ENCODE assay signal across 23 cellular contexts in genomic region chr11:28011813-28012212, GRCh38.
DNase-seq lines count a peak whose midpoint lies in the region; ATAC-seq, FAIRE-seq and TF ChIP-seq lines count a peak whose summit lies in the region.
"Had no signal": no experiment of that assay in that cellular context is flagged by ENCODE, and none has a peak within 500 bp of the region (broad histone marks: within the 10 kb centered on the region; RNA-seq: fewer than 3 reads in every experiment).

No MANE protein-coding gene starts in this region.

- TF ChIP-seq POLR2A in A549 (IDR thresholded peaks at IDR 0.05; ENCODE audit: low read length): no peak

- CTCF ChIA-PET in A549 (lab: Yijun Ruan, JAX): no interaction called here

- TF ChIP-seq CTCF in A549 (IDR thresholded peaks at IDR 0.05) (no peak), nephron progenitor cell (IDR thresholded peaks at IDR 0.05) (no peak)

- no peak overlapping the region for H3K27ac ChIP-seq in A549
- H3K27ac ChIP-seq: BLaER1 treated with 17β-estradiol and CSF1 and Interleukin-3, amounts not matched to agents 10 nM and 100 nM; GM23248; HL-60 had no signal

- intact Hi-C loops in cardiac septum (cut with DNase I): no loop called here

- no peak overlapping the region for H3K4me3 Mint-ChIP-seq in nephron progenitor cell
- H3K4me3 Mint-ChIP-seq: B cell; CD4-positive, CD25-positive, alpha-beta regulatory T cell; CD8-positive, alpha-beta memory T cell; IgD-negative memory B cell had no signal

- no peak overlapping the region for H3K4me3 ChIP-seq in A549
- H3K4me3 ChIP-seq: BLaER1 treated with 17β-estradiol and CSF1 and Interleukin-3, amounts not matched to agents 10 nM and 100 nM; GM12878; GM23248; HAP-1 had no signal

- 91% methylated on average over 4 of the region's 4 CpGs for WGBS in A549 (ENCODE audit: missing lambda C conversion rate)

- peaks cover 10% of the 10 kb centered on the region for H3K36me3 Mint-ChIP-seq in nephron progenitor cell (ENCODE audit: low read depth)
- H3K36me3 Mint-ChIP-seq: CD4-positive, CD25-positive, alpha-beta regulatory T cell had no signal

- FAIRE-seq in A549 (lab: Jason Lieb, UNC): no peak
- FAIRE-seq: GM12878, GM19239 had no signal

- H3K9me3 ChIP-seq in A549: no peaks in the 10 kb centered on the region
- H3K9me3 ChIP-seq: BLaER1 treated with 17β-estradiol and CSF1 and Interleukin-3, amounts not matched to agents 10 nM and 100 nM; HAP-1 had no signal

- ATAC-seq in A549: no peak
- ATAC-seq: GM12878 had no signal

- no peaks in the 10 kb centered on the region for H3K9me3 Mint-ChIP-seq in nephron progenitor cell
- H3K9me3 Mint-ChIP-seq: CD4-positive, CD25-positive, alpha-beta regulatory T cell; CD8-positive, alpha-beta memory T cell had no signal

- H3K4me2 ChIP-seq in A549: no peak overlapping the region
- H3K4me2 ChIP-seq: BLaER1 treated with 17β-estradiol and CSF1 and Interleukin-3, amounts not matched to agents 10 nM and 100 nM had no signal

- H3K27ac Mint-ChIP-seq in nephron progenitor cell: peak overlapping the region; percentile 11
- H3K27ac Mint-ChIP-seq: B cell; CD4-positive, CD25-positive, alpha-beta regulatory T cell; IgD-negative memory B cell had no signal

- H3K27me3 Mint-ChIP-seq in nephron progenitor cell (ENCODE audit: low read depth, poor library complexity): no peaks in the 10 kb centered on the region
- H3K27me3 Mint-ChIP-seq: B cell; CD4-positive, CD25-positive, alpha-beta regulatory T cell; CD8-positive, alpha-beta memory T cell; IgD-negative memory B cell had no signal

- DNase-seq in NOMO-1 treated with DMSO at 0.1 percent for 48 hours (lab: John Stamatoyannopoulos, UW; ENCODE audit: unreplicated experiment) (peak; percentile 13), NOMO-1 treated with dmso at 0.1 percent for 144 hours (lab: John Stamatoyannopoulos, UW; ENCODE audit: unreplicated experiment) (no peak), A549 (ENCODE audit: low read depth in 1 of 2, low spot score in 1 of 2) (no peak), MV-4-11 (lab: John Stamatoyannopoulos, UW) (peak; percentile 33), nephron progenitor cell (no peak), cardiac septum (ENCODE audit: low spot score) (no peak)
- DNase-seq in activated CD4-positive, CD25-positive, alpha-beta regulatory T cell treated with anti-CD3 and anti-CD28 coated beads, Interleukin-2, amount 50 U/mL, for 72 hours: no peak
- DNase-seq: 8988T; CD4-positive, CD25-positive, alpha-beta regulatory T cell; CD8-positive, alpha-beta memory T cell; COR-L47; DMS 273 treated with DMSO at 0.1 percent for 48 hours; DMS53; DND-41; EL; GM23248 had no signal

- POLR2A ChIA-PET in A549 (lab: Yijun Ruan, JAX): no interaction called here

- no peak for TF ChIP-seq RAD21 in A549 (conservative IDR thresholded peaks at IDR 0.05 in 1 of 2, IDR thresholded peaks at IDR 0.05 in 1 of 2)

- H3K4me1 ChIP-seq in A549: peaks cover 18% of the 10 kb centered on the region
- H3K4me1 ChIP-seq: BLaER1 treated with 17β-estradiol and CSF1 and Interleukin-3, amounts not matched to agents 10 nM and 100 nM; HAP-1 had no signal

- TF ChIP-seq EP300 in A549 (IDR thresholded peaks at IDR 0.05): no peak

- H3K4me1 Mint-ChIP-seq in nephron progenitor cell: peaks cover 9% of the 10 kb centered on the region
- H3K4me1 Mint-ChIP-seq: B cell; CD4-positive, CD25-positive, alpha-beta regulatory T cell; CD8-positive, alpha-beta memory T cell; IgD-negative memory B cell had no signal

TF ChIP-seq in A549, 52 proteins besides CTCF, POLR2A, EP300 and RAD21:
- no peak for TF ChIP-seq USF2 (IDR thresholded peaks at IDR 0.05)
- TF ChIP-seq NFE2L2 (conservative IDR thresholded peaks at IDR 0.05; ENCODE audit: low read length): no peak
- TF ChIP-seq PHF8 (IDR thresholded peaks at IDR 0.05; ENCODE audit: borderline replicate concordance, low read depth): no peak
- TF ChIP-seq JUN (IDR thresholded peaks at IDR 0.05): no peak
- TF ChIP-seq CEBPB (IDR thresholded peaks at IDR 0.05): peak; percentile 18 to 29; a peak in 1 of 4 replicates
- no peak for TF ChIP-seq MAFK (IDR thresholded peaks at IDR 0.05; ENCODE audit: partially characterized antibody)
- TF ChIP-seq KDM1A (IDR thresholded peaks at IDR 0.05; ENCODE audit: low read depth): no peak
- TF ChIP-seq BHLHE40 (IDR thresholded peaks at IDR 0.05; ENCODE audit: low read depth, low read length): no peak

Comparison
In these comparisons a context has a peak if more than half of its experiments do, and no peak if none do; other contexts are left out.
1. DNase-seq: peak in NOMO-1 treated with DMSO at 0.1 percent for 48 hours (single experiment) and MV-4-11 (single experiment); none in NOMO-1 treated with dmso at 0.1 percent for 144 hours (single experiment), A549 (0 of 2), nephron progenitor cell (single experiment), cardiac septum (single experiment) and activated CD4-positive, CD25-positive, alpha-beta regulatory T cell treated with anti-CD3 and anti-CD28 coated beads, Interleukin-2, amount 50 U/mL, for 72 hours (single experiment).